Comparison of ENCODE assay signal across 29 cellular contexts in genomic region chr3:116966649-116967048, GRCh38.
"Had no signal": no experiment of that assay in that cellular context is flagged by ENCODE, and none has a peak within 500 bp of the region (broad histone marks: within the 10 kb centered on the region; RNA-seq: fewer than 3 reads in every experiment).

No MANE protein-coding gene starts in this region.

- H3K27me3 ChIP-seq: adrenal gland, ascending aorta, breast epithelium, cardiac muscle cell, dorsolateral prefrontal cortex, foreskin keratinocyte, gastrocnemius medialis, heart left ventricle had no signal

- DNase-seq: activated B cell treated with CpG ODN at 0.5 μM for 24 hours; activated CD4-positive, alpha-beta T cell treated with anti-CD3 and anti-CD28 coated beads for 48 hours; activated CD4-positive, alpha-beta T cell treated with anti-CD3 and anti-CD28 coated beads, Interleukin-2, amount 50 U/mL, for 1 hour; activated CD4-positive, alpha-beta T cell treated with anti-CD3 and anti-CD28 coated beads, Interleukin-2, amount 50 U/mL, for 48 hours; activated CD8-positive, alpha-beta memory T cell treated with anti-CD3 and anti-CD28 coated beads for 24 hours; activated CD8-positive, alpha-beta T cell treated with anti-CD3 and anti-CD28 coated beads for 36 hours; activated effector memory CD4-positive, alpha-beta T cell treated with anti-CD3 and anti-CD28 coated beads, Interleukin-2, amount 50 U/mL, for 16 hours; activated naive CD4-positive, alpha-beta T cell treated with anti-CD3 and anti-CD28 coated beads for 36 hours; activated naive CD8-positive, alpha-beta T cell treated with anti-CD3 and anti-CD28 coated beads for 36 hours; activated naive CD8-positive, alpha-beta T cell treated with anti-CD3 and anti-CD28 coated beads, Interleukin-2, amount 50 U/mL, for 24 hours; activated T-cell treated with anti-CD3 and anti-CD28 coated beads, Interleukin-2, amount 50 U/mL, for 4 hours; adrenal gland; dorsolateral prefrontal cortex; effector memory CD4-positive, alpha-beta T cell; endodermal cell; foreskin keratinocyte; gastrocnemius medialis; glutamatergic neuron; heart left ventricle; T-helper 17 cell; T1000; WERI-Rb-1 had no signal

- H3K4me3 ChIP-seq: adrenal gland, ascending aorta, breast epithelium, cardiac muscle cell, coronary artery, dorsolateral prefrontal cortex, gastrocnemius medialis, heart left ventricle had no signal

- H3K4me1 ChIP-seq: ascending aorta, breast epithelium, foreskin keratinocyte, gastrocnemius medialis, heart left ventricle had no signal

- H3K9me3 ChIP-seq: adrenal gland, ascending aorta, breast epithelium, gastrocnemius medialis had no signal

- H3K27ac ChIP-seq: adrenal gland, ascending aorta, breast epithelium, cardiac muscle cell, coronary artery, dorsolateral prefrontal cortex, foreskin keratinocyte, gastrocnemius medialis, heart left ventricle, WERI-Rb-1 had no signal

- ATAC-seq: activated CD4-positive, CD25-positive, alpha-beta regulatory T cell treated with anti-CD3 and anti-CD28 coated beads, Interleukin-2, amount 50 U/mL, for 24 hours; activated CD8-positive, alpha-beta T cell treated with anti-CD3 and anti-CD28 coated beads for 36 hours; activated naive CD8-positive, alpha-beta T cell treated with anti-CD3 and anti-CD28 coated beads, Interleukin-2, amount 50 U/mL, for 24 hours; activated T-cell treated with anti-CD3 and anti-CD28 coated beads, Interleukin-2, amount 50 U/mL, for 4 hours; activated T-helper 17 cell treated with anti-CD3 and anti-CD28 coated beads, Interleukin-2, amount 50 U/mL, for 72 hours; esophagus mucosa; foreskin keratinocyte; gastrocnemius medialis; heart left ventricle; T-helper 17 cell had no signal

- H3K36me3 ChIP-seq: adrenal gland, ascending aorta, breast epithelium, cardiac muscle cell, gastrocnemius medialis, heart left ventricle, WERI-Rb-1 had no signal
